Comparison of ENCODE assay signal across 10 cellular contexts in genomic region chr22:20857247-20857643, GRCh38. TPM values are rescaled to one million over a fixed set of nuclear protein-coding genes. Genes with fewer than 3 reads are reported as not detected.
A peak's percentile ranks its signal among the peaks of the same experiment; 100 is the strongest.
DNase-seq lines count a peak whose midpoint lies in the region; ATAC-seq, FAIRE-seq and TF ChIP-seq lines count a peak whose summit lies in the region.
"Had no signal": no experiment of that assay in that cellular context is flagged by ENCODE, and none has a peak within 500 bp of the region (broad histone marks: within the 10 kb centered on the region; RNA-seq: fewer than 3 reads in every experiment).

No MANE protein-coding gene starts in this region.

- H3K27ac ChIP-seq in GM12878 (ENCODE audit: control insufficient read depth, insufficient read depth): no peak overlapping the region
- no peak overlapping the region for H3K27ac ChIP-seq in aorta (ENCODE audit: low read depth in 1 of 2, low read length in 2 of 2)

- 76% methylated on average over 7 of the region's 7 CpGs for WGBS in GM12878 (ENCODE audit: insufficient coverage, insufficient replicate concordance, low lambda C conversion rate, missing lambda C conversion rate)
- 33 to 43% methylated on average over 7 of the region's 7 CpGs for WGBS in aorta, 2 donors

- peak overlapping the region; percentile 83; the same call in 1 of the 2 replicates for H3K9ac ChIP-seq in GM12878 (ENCODE audit: control insufficient read depth, insufficient read depth, low read length)

- H3K9me3 Mint-ChIP-seq in stimulated activated naive CD8-positive, alpha-beta T cell treated with anti-CD3 and anti-CD28 coated beads, Interleukin-15, Interleukin-2, amounts not matched to agents 100 ng/mL and 50 ng/mL, for 24 hours: no peaks in the 10 kb centered on the region
- no peaks in the 10 kb centered on the region for H3K9me3 Mint-ChIP-seq in mesothelial cell of epicardium

- RAD21 ChIA-PET in GM12878 (lab: Charles Lee; ENCODE audit: unreplicated experiment): interaction anchor here (1.6 kb wide), 1 partner anchor 363 kb away, joined by 4 read pairs; no protein-coding TSS in a partner anchor

- no peak for DNase-seq in stimulated activated naive CD8-positive, alpha-beta T cell treated with anti-CD3 and anti-CD28 coated beads, Interleukin-15, Interleukin-2, amounts not matched to agents 100 U/mL and 50 U/mL, for 24 hours
- DNase-seq in GM12878 (ENCODE audit: low read depth, low spot score) (no peak), mesothelial cell of epicardium (ENCODE audit: low spot score in 2 of 2, unreplicated experiment in 2 of 2) (no peak), aorta (no peak), NCI-H526 treated with DMSO at 0.1 percent for 48 hours (lab: John Stamatoyannopoulos, UW) (no peak)
- DNase-seq: activated CD4-positive, CD25-positive, alpha-beta regulatory T cell treated with anti-CD3 and anti-CD28 coated beads, Interleukin-2, amount 50 U/mL, for 72 hours had no signal

- H3K4me3 Mint-ChIP-seq in stimulated activated naive CD8-positive, alpha-beta T cell treated with anti-CD3 and anti-CD28 coated beads, Interleukin-15, Interleukin-2, amounts not matched to agents 100 ng/mL and 50 ng/mL, for 24 hours: peak overlapping the region; percentile 88
- peak overlapping the region; percentile 70 for H3K4me3 Mint-ChIP-seq in mesothelial cell of epicardium

- H3K27me3 ChIP-seq in GM12878 (replicated peaks in 1 of 2; ENCODE audit: control insufficient read depth in 2 of 2, insufficient read depth in 2 of 2, low read length in 1 of 2) (no peaks in the 10 kb centered on the region), aorta (ENCODE audit: control insufficient read depth in 1 of 2, insufficient read depth in 2 of 2, low read length in 1 of 2) (no peaks in the 10 kb centered on the region)

- in situ Hi-C loops in GM12878 (cut with MboI): no loop called here

- SMC1A ChIA-PET in GM12878 (lab: Charles Lee; ENCODE audit: uncharacterized antibody, unreplicated experiment): interaction anchor here (1.1 to 1.6 kb wide), 2 partner anchors 22 to 47 kb away, joined by 3 read pairs; no protein-coding TSS in a partner anchor

- peaks cover 61% of the 10 kb centered on the region for H3K4me1 Mint-ChIP-seq in stimulated activated naive CD8-positive, alpha-beta T cell treated with anti-CD3 and anti-CD28 coated beads, Interleukin-15, Interleukin-2, amounts not matched to agents 100 ng/mL and 50 ng/mL, for 24 hours (ENCODE audit: low read depth)
- H3K4me1 Mint-ChIP-seq in mesothelial cell of epicardium: peaks cover 40% of the 10 kb centered on the region

- no peaks in the 10 kb centered on the region for H4K20me1 ChIP-seq in GM12878 (ENCODE audit: control insufficient read depth, insufficient read depth)

- H3K27ac Mint-ChIP-seq in stimulated activated naive CD8-positive, alpha-beta T cell treated with anti-CD3 and anti-CD28 coated beads, Interleukin-15, Interleukin-2, amounts not matched to agents 100 ng/mL and 50 ng/mL, for 24 hours: peak overlapping the region; percentile 51
- peak overlapping the region; percentile 78 for H3K27ac Mint-ChIP-seq in mesothelial cell of epicardium

- H2AFZ ChIP-seq in GM12878 (ENCODE audit: control insufficient read depth, low read depth, low read length): no peak overlapping the region

- CTCF ChIA-PET in GM12878 (lab: Yijun Ruan, JAX): no interaction called here

- POLR2A ChIA-PET in GM12878 (lab: Charles Lee): interaction anchor here (1.0 kb wide), 1 partner anchor 11 kb away, joined by 3 read pairs; no protein-coding TSS in a partner anchor

- TF ChIP-seq EP300 in GM12878 (IDR thresholded peaks at IDR 0.05; ENCODE audit: borderline replicate concordance in 1 of 2, control insufficient read depth in 1 of 2, low read depth in 2 of 2, low read length in 2 of 2): no peak

- H3K4me2 ChIP-seq in GM12878 (ENCODE audit: control insufficient read depth, insufficient read depth): peak overlapping the region; percentile 96

- H3K79me2 ChIP-seq in GM12878 (ENCODE audit: control insufficient read depth, insufficient read depth, low read length): peaks cover 56% of the 10 kb centered on the region

- H3K27me3 Mint-ChIP-seq in stimulated activated naive CD8-positive, alpha-beta T cell treated with anti-CD3 and anti-CD28 coated beads, Interleukin-15, Interleukin-2, amounts not matched to agents 100 ng/mL and 50 ng/mL, for 24 hours: no peaks in the 10 kb centered on the region
- H3K27me3 Mint-ChIP-seq in mesothelial cell of epicardium (ENCODE audit: low read depth): no peaks in the 10 kb centered on the region

- no TSS peak for BruUV-seq in GM12878 (replicated peaks; lab: Mats Ljungman, UMichigan)

- intact Hi-C loops in GM12878 (cut with micrococcal nuclease; ENCODE audit: unreplicated experiment): no loop called here
- intact Hi-C loops in aorta (cut with DNase I): no loop called here

- H3K36me3 ChIP-seq in GM12878 (ENCODE audit: control insufficient read depth in 2 of 2, insufficient read depth in 2 of 2, low read length in 1 of 2): no peaks in the 10 kb centered on the region
- H3K36me3 ChIP-seq in aorta (ENCODE audit: control insufficient read depth in 1 of 2, insufficient read depth in 2 of 2, low read length in 1 of 2): no peaks in the 10 kb centered on the region

- no peak for TF ChIP-seq RAD21 in GM12878 (IDR thresholded peaks at IDR 0.05; ENCODE audit: insufficient read depth, low read depth, low read length)

- H3K4me3 ChIP-seq in GM12878 (peak overlapping the region; percentile 87), aorta (ENCODE audit: low read length in 2 of 2) (peak overlapping the region in 1 of 2 donors; percentile 62)

- TF ChIP-seq CTCF in GM12878 (IDR thresholded peaks at IDR 0.05 in 2 of 3, conservative IDR thresholded peaks at IDR 0.05 in 1 of 3; ENCODE audit: control insufficient read depth in 2 of 3, extremely low read depth in 1 of 3, insufficient read depth in 1 of 3, low read depth in 3 of 3, low read length in 3 of 3) (no peak), mesothelial cell of epicardium (IDR thresholded peaks at IDR 0.05; ENCODE audit: unreplicated experiment) (no peak)

- no peak for TF ChIP-seq POLR2A in GM12878 (IDR thresholded peaks at IDR 0.05; ENCODE audit: low read depth, low read length)

- H3K4me1 ChIP-seq in GM12878 (ENCODE audit: control insufficient read depth, insufficient read depth, low read length) (peaks cover 6% of the 10 kb centered on the region), aorta (ENCODE audit: control insufficient read depth in 1 of 2, insufficient read depth in 2 of 2, low read length in 2 of 2) (peaks cover 0 to 2% of the 10 kb centered on the region in 2 donors)

- ATAC-seq in stimulated activated naive CD8-positive, alpha-beta T cell treated with anti-CD3 and anti-CD28 coated beads, Interleukin-15, Interleukin-2, amounts not matched to agents 100 U/mL and 50 U/mL, for 24 hours: no peak
- ATAC-seq in GM12878 (no peak), GM18519 (IDR thresholded peaks at IDR 0.05; ENCODE audit: low FRiP score, unreplicated experiment) (no peak), aorta (ENCODE audit: low FRiP score) (no peak), GM19351 (IDR thresholded peaks at IDR 0.05; ENCODE audit: unreplicated experiment) (no peak)

- FAIRE-seq in GM12878 (lab: Jason Lieb, UNC): no peak
- FAIRE-seq: G401.6 had no signal

- no peaks in the 10 kb centered on the region for H3K36me3 Mint-ChIP-seq in stimulated activated naive CD8-positive, alpha-beta T cell treated with anti-CD3 and anti-CD28 coated beads, Interleukin-15, Interleukin-2, amounts not matched to agents 100 ng/mL and 50 ng/mL, for 24 hours (ENCODE audit: low read depth)
- H3K36me3 Mint-ChIP-seq in mesothelial cell of epicardium: peaks cover 3% of the 10 kb centered on the region

- no peaks in the 10 kb centered on the region for H3K9me3 ChIP-seq in GM12878 (replicated peaks; ENCODE audit: control insufficient read depth, insufficient read depth, low read length)
- no peaks in the 10 kb centered on the region for H3K9me3 ChIP-seq in aorta (ENCODE audit: control insufficient read depth, low read length)

RNA-seq across cellular contexts. Expression of gene PI4KA, which starts 1.4 kb away (rescaled TPM):
- 146 and 160 TPM in 2 replicates for total RNA-seq in GM12878 (2013; cell fraction: nucleolus; rRNA removed)
- total RNA-seq in GM12878 (2014; rRNA removed) (54.8 and 60.9 TPM in 2 replicates), GM12878 (2014; rRNA removed; fragmentation: Illumina TruSeq; extraction: Trizol) (20.4 and 28.9 TPM in 2 replicates), GM12878 (2021) (69.9 and 78.4 TPM in 2 replicates), mesothelial cell of epicardium (108 to 110 TPM (median 109 TPM) in 3 replicates), aorta (100 to 1,000 TPM in 1 of 2 donors, 10 to 100 TPM in 1; 88.6 to 107 TPM)
- 25.7 TPM for polyA plus RNA-seq in GM12878 (2011; ENCODE audit: low read depth)
- polyA plus RNA-seq in GM12878 (2011; rRNA removed) (16.3 and 38.1 TPM in 2 replicates), GM12878 (2014; fragmentation: Illumina TruSeq; extraction: Trizol) (28.0 and 39.7 TPM in 2 replicates), GM12878 (2014; fragmentation: Nextera tagmentation; extraction: Ambion mirVana) (1 to 10 TPM; 4.2 to 6.1 TPM), GM12878 (2014; rRNA removed) (44.6 and 55.3 TPM in 2 replicates), GM12878 (2016; fragmentation: Nextera tagmentation; extraction: Ambion mirVana) (10 to 100 TPM; 45.7 to 49.2 TPM), aorta (10 to 100 TPM; 21.9 to 61.0 TPM)
- 36.1 and 36.6 TPM in 2 replicates for polyA plus RNA-seq in GM12878 (2011; cell fraction: cytosol; rRNA removed)
- polyA plus RNA-seq in GM12878 (2011; cell fraction: nucleus; rRNA removed): 98.4 and 116 TPM in 2 replicates
- 37.0 and 39.2 TPM in 2 replicates for polyA plus RNA-seq in GM12878 (2012)
- polyA minus RNA-seq in GM12878 (2011; rRNA and poly(A)+ RNA removed): 73.0 and 92.6 TPM in 2 replicates
- 25.9 and 32.1 TPM in 2 replicates for polyA minus RNA-seq in GM12878 (2011; cell fraction: cytosol; rRNA and poly(A)+ RNA removed)
- 55.5 and 106 TPM in 2 replicates for polyA minus RNA-seq in GM12878 (2011; cell fraction: nucleus; rRNA and poly(A)+ RNA removed)

RNA-seq across cellular contexts. Expression of gene SNAP29, which starts 1.6 kb away (rescaled TPM):
- 6.7 and 9.8 TPM in 2 replicates for total RNA-seq in GM12878 (2013; cell fraction: nucleolus; rRNA removed)
- total RNA-seq in GM12878 (2014; rRNA removed): 12.3 and 14.6 TPM in 2 replicates
- total RNA-seq in GM12878 (2014; rRNA removed; fragmentation: Illumina TruSeq; extraction: Trizol): 13.8 and 14.6 TPM in 2 replicates
- total RNA-seq in GM12878 (2021): 23.2 and 23.6 TPM in 2 replicates
- polyA plus RNA-seq in GM12878 (2011; ENCODE audit: low read depth): 5.8 TPM
- 32.2 and 36.9 TPM in 2 replicates for polyA plus RNA-seq in GM12878 (2011; rRNA removed)
- polyA plus RNA-seq in GM12878 (2011; cell fraction: cytosol; rRNA removed): 20.0 and 21.8 TPM in 2 replicates
- 12.0 and 12.9 TPM in 2 replicates for polyA plus RNA-seq in GM12878 (2011; cell fraction: nucleus; rRNA removed)
- 13.7 and 14.5 TPM in 2 replicates for polyA plus RNA-seq in GM12878 (2012)
- 45.7 and 75.2 TPM in 2 replicates for polyA plus RNA-seq in GM12878 (2014; fragmentation: Illumina TruSeq; extraction: Trizol)
- polyA plus RNA-seq in GM12878 (2014; fragmentation: Nextera tagmentation; extraction: Ambion mirVana): 1 to 10 TPM; 4.7 to 8.2 TPM
- polyA plus RNA-seq in GM12878 (2014; rRNA removed): 32.7 and 33.6 TPM in 2 replicates
- polyA plus RNA-seq in GM12878 (2016; fragmentation: Nextera tagmentation; extraction: Ambion mirVana): 10 to 100 TPM; 38.0 to 42.0 TPM
- 10.6 and 12.0 TPM in 2 replicates for polyA minus RNA-seq in GM12878 (2011; rRNA and poly(A)+ RNA removed)
- 4.8 and 5.5 TPM in 2 replicates for polyA minus RNA-seq in GM12878 (2011; cell fraction: cytosol; rRNA and poly(A)+ RNA removed)
- polyA minus RNA-seq in GM12878 (2011; cell fraction: nucleus; rRNA and poly(A)+ RNA removed): 3.9 and 5.6 TPM in 2 replicates
- total RNA-seq in mesothelial cell of epicardium: 15.0 to 18.9 TPM (median 15.1 TPM) in 3 replicates
- 10 to 100 TPM; 21.7 to 25.5 TPM for total RNA-seq in aorta
- 10 to 100 TPM; 19.2 to 22.9 TPM for polyA plus RNA-seq in aorta

RNA-seq across cellular contexts. Expression of gene CRKL, which starts 60.0 kb away (rescaled TPM):
- 54.3 and 59.4 TPM in 2 replicates for total RNA-seq in GM12878 (2013; cell fraction: nucleolus; rRNA removed)
- total RNA-seq in GM12878 (2014; rRNA removed) (30.8 and 36.6 TPM in 2 replicates), GM12878 (2014; rRNA removed; fragmentation: Illumina TruSeq; extraction: Trizol) (25.8 and 25.9 TPM in 2 replicates), GM12878 (2021) (57.8 and 61.2 TPM in 2 replicates), mesothelial cell of epicardium (72.3 to 78.5 TPM (median 75.1 TPM) in 3 replicates), aorta (10 to 100 TPM; 36.2 to 45.9 TPM)
- 22.0 TPM for polyA plus RNA-seq in GM12878 (2011; ENCODE audit: low read depth)
- polyA plus RNA-seq in GM12878 (2011; rRNA removed) (32.4 and 39.3 TPM in 2 replicates), GM12878 (2014; fragmentation: Illumina TruSeq; extraction: Trizol) (36.7 and 37.5 TPM in 2 replicates), GM12878 (2014; fragmentation: Nextera tagmentation; extraction: Ambion mirVana) (10 to 100 TPM; 12.6 to 17.1 TPM), GM12878 (2014; rRNA removed) (29.9 and 33.4 TPM in 2 replicates), GM12878 (2016; fragmentation: Nextera tagmentation; extraction: Ambion mirVana) (10 to 100 TPM; 32.4 to 33.0 TPM), aorta (10 to 100 TPM in 1 of 2 donors, 1 to 10 TPM in 1; 9.5 to 14.4 TPM)
- polyA plus RNA-seq in GM12878 (2011; cell fraction: cytosol; rRNA removed): 28.8 and 43.0 TPM in 2 replicates
- polyA plus RNA-seq in GM12878 (2011; cell fraction: nucleus; rRNA removed): 22.1 and 24.7 TPM in 2 replicates
- 27.8 and 37.1 TPM in 2 replicates for polyA plus RNA-seq in GM12878 (2012)
- polyA minus RNA-seq in GM12878 (2011; rRNA and poly(A)+ RNA removed): 45.3 and 48.0 TPM in 2 replicates
- 20.0 and 26.6 TPM in 2 replicates for polyA minus RNA-seq in GM12878 (2011; cell fraction: cytosol; rRNA and poly(A)+ RNA removed)
- polyA minus RNA-seq in GM12878 (2011; cell fraction: nucleus; rRNA and poly(A)+ RNA removed): 11.0 and 15.2 TPM in 2 replicates
